Comparison of ENCODE assay signal across 25 cellular contexts in genomic region chr6:158406736-158407135, GRCh38.
"Had no signal": no experiment of that assay in that cellular context is flagged by ENCODE, and none has a peak within 500 bp of the region (broad histone marks: within the 10 kb centered on the region; RNA-seq: fewer than 3 reads in every experiment).

No MANE protein-coding gene starts in this region.

- H3K27me3 ChIP-seq: MG63 had no signal

- H3K9me3 ChIP-seq: MG63 had no signal

- DNase-seq: activated CD4-positive, alpha-beta memory T cell treated with anti-CD3 and anti-CD28 coated beads for 36 hours; activated CD4-positive, alpha-beta T cell treated with anti-CD3 and anti-CD28 coated beads, Interleukin-2, amount 10 ng/mL, durations not matched to agents 7 days and 5 days; activated CD4-positive, CD25-positive, alpha-beta regulatory T cell; activated CD8-positive, alpha-beta memory T cell treated with anti-CD3 and anti-CD28 coated beads for 24 hours; activated gamma-delta T cell; activated naive CD4-positive, alpha-beta T cell treated with anti-CD3 and anti-CD28 coated beads for 36 hours; activated T-cell treated with anti-CD3 and anti-CD28 coated beads, Interleukin-2, amount 50 U/mL, for 48 hours; amygdala; MG63; MV-4-11; NCI-H1092 treated with DMSO at 0.1 percent for 48 hours; NCI-H1436; NCI-H1694 treated with DMSO at 0.1 percent for 48 hours; NCI-H345; NCI-H510A; NCI-H526 treated with DMSO at 0.1 percent for 48 hours; SIG-M5; T-cell; T-helper 2 cell; T1000 had no signal

- H3K27ac Mint-ChIP-seq: activated CD4-positive, alpha-beta memory T cell treated with anti-CD3 and anti-CD28 coated beads for 36 hours; activated CD4-positive, alpha-beta T cell treated with anti-CD3 and anti-CD28 coated beads, Interleukin-2, amount 10 ng/mL, durations not matched to agents 7 days and 5 days; activated naive CD4-positive, alpha-beta T cell treated with anti-CD3 and anti-CD28 coated beads for 36 hours; activated naive CD8-positive, alpha-beta T cell; activated T-helper 17 cell treated with anti-CD3 and anti-CD28 coated beads, Interleukin-2, amount 50 U/mL, for 72 hours; T-cell had no signal

- H3K36me3 Mint-ChIP-seq: activated CD4-positive, alpha-beta memory T cell treated with anti-CD3 and anti-CD28 coated beads for 36 hours had no signal

- H3K27ac ChIP-seq: KMS-11, SK-N-MC had no signal

- FAIRE-seq: TTC549 had no signal

- ATAC-seq: activated T-helper 17 cell treated with anti-CD3 and anti-CD28 coated beads, Interleukin-2, amount 50 U/mL, for 72 hours; T-cell had no signal

- H3K9me3 Mint-ChIP-seq: activated CD4-positive, alpha-beta memory T cell treated with anti-CD3 and anti-CD28 coated beads for 36 hours; activated CD4-positive, alpha-beta T cell treated with anti-CD3 and anti-CD28 coated beads, Interleukin-2, amount 10 ng/mL, durations not matched to agents 7 days and 5 days; activated naive CD4-positive, alpha-beta T cell treated with anti-CD3 and anti-CD28 coated beads for 36 hours; activated T-helper 17 cell treated with anti-CD3 and anti-CD28 coated beads, Interleukin-2, amount 50 U/mL, for 72 hours; T-cell had no signal

- H3K4me3 Mint-ChIP-seq: activated CD4-positive, alpha-beta memory T cell treated with anti-CD3 and anti-CD28 coated beads for 36 hours; activated CD4-positive, alpha-beta T cell treated with anti-CD3 and anti-CD28 coated beads, Interleukin-2, amount 10 ng/mL, durations not matched to agents 7 days and 5 days; activated naive CD4-positive, alpha-beta T cell treated with anti-CD3 and anti-CD28 coated beads for 36 hours; activated naive CD8-positive, alpha-beta T cell; activated T-helper 17 cell treated with anti-CD3 and anti-CD28 coated beads, Interleukin-2, amount 50 U/mL, for 72 hours; T-cell had no signal

- H3K36me3 ChIP-seq: MG63 had no signal

- H3K4me1 Mint-ChIP-seq: activated CD4-positive, alpha-beta T cell treated with anti-CD3 and anti-CD28 coated beads, Interleukin-2, amount 10 ng/mL, durations not matched to agents 7 days and 5 days; activated T-helper 17 cell treated with anti-CD3 and anti-CD28 coated beads, Interleukin-2, amount 50 U/mL, for 72 hours had no signal

- H3K27me3 Mint-ChIP-seq: activated CD4-positive, alpha-beta memory T cell treated with anti-CD3 and anti-CD28 coated beads for 36 hours; activated CD4-positive, alpha-beta T cell treated with anti-CD3 and anti-CD28 coated beads, Interleukin-2, amount 10 ng/mL, durations not matched to agents 7 days and 5 days; activated naive CD8-positive, alpha-beta T cell; activated T-helper 17 cell treated with anti-CD3 and anti-CD28 coated beads, Interleukin-2, amount 50 U/mL, for 72 hours; T-cell had no signal

- H3K4me3 ChIP-seq: MG63, SK-N-MC had no signal
